ENCODE assay signal across 17 cellular contexts in genomic region chr2:176139621-176140020, GRCh38. TPM values are rescaled to one million over a fixed set of nuclear protein-coding genes. Genes with fewer than 3 reads are reported as not detected.
DNase-seq lines count a peak whose midpoint lies in the region; ATAC-seq and TF ChIP-seq lines count a peak whose summit lies in the region.
"Had no signal": no experiment of that assay in that cellular context is flagged by ENCODE, and none has a peak within 500 bp of the region (broad histone marks: within the 10 kb centered on the region; RNA-seq: fewer than 3 reads in every experiment).

No MANE protein-coding gene starts in this region.

- peaks cover 48% of the 10 kb centered on the region for H3K79me2 ChIP-seq in SK-N-SH (ENCODE audit: insufficient read depth)

- TF ChIP-seq POLR2A in stomach (IDR thresholded peaks at IDR 0.05) = no peak
- TF ChIP-seq POLR2A in GM18505 (IDR thresholded peaks at IDR 0.05; ENCODE audit: borderline replicate concordance, extremely low read depth, insufficient read depth, insufficient read length) = no peak

- ATAC-seq in GM18907 (IDR thresholded peaks at IDR 0.05; ENCODE audit: unreplicated experiment) = no peak
- no peak for ATAC-seq in GM18505 (IDR thresholded peaks at IDR 0.05; ENCODE audit: unreplicated experiment)

- DNase-seq in GM03348 (ENCODE audit: low spot score) (peak; percentile 74), SK-N-SH (peak; percentile 72), kidney epithelial cell (ENCODE audit: low read depth) (no peak), stomach (no peak), NCI-H1436 treated with DMSO at 0.1 percent for 48 hours (lab: John Stamatoyannopoulos, UW) (no peak)
- DNase-seq: activated CD4-positive, alpha-beta T cell treated with anti-CD3 and anti-CD28 coated beads, Interleukin-2, amount 50 U/mL, for 4 hours; activated gamma-delta T cell treated with Interleukin-2 at 50 U/mL for 16 hours; cerebellar nuclear complex; NCI-H1436; NCI-H526 treated with DMSO at 0.1 percent for 48 hours; stimulated activated CD4-positive, alpha-beta T cell treated with anti-CD3 and anti-CD28 coated beads, Interleukin-4, amount 100 ng/mL, for 4 hours; stimulated activated naive CD4-positive, alpha-beta T cell treated with Interleukin-2 at 50 U/mL for 16 hours; T1000 had no signal

- peak overlapping the region; percentile 96 for H3K4me2 ChIP-seq in SK-N-SH

- H3K27me3 ChIP-seq in SK-N-SH (ENCODE audit: insufficient read depth) = no peaks in the 10 kb centered on the region
- no peaks in the 10 kb centered on the region for H3K27me3 ChIP-seq in kidney epithelial cell (ENCODE audit: control insufficient read depth, insufficient read depth, low read length)
- peaks cover 21 to 99% (median 86%) of the 10 kb centered on the region in 3 donors for H3K27me3 ChIP-seq in stomach

- TF ChIP-seq CTCF in SK-N-SH (IDR thresholded peaks at IDR 0.05) = no peak
- no peak for TF ChIP-seq CTCF in kidney epithelial cell (IDR thresholded peaks at IDR 0.05; ENCODE audit: insufficient read depth, low read length, poor library complexity, severe bottlenecking)
- TF ChIP-seq CTCF in stomach (IDR thresholded peaks at IDR 0.05) = no peak

- H3K9me2 ChIP-seq in SK-N-SH = no peaks in the 10 kb centered on the region

- CTCF ChIA-PET in SK-N-SH (lab: Yijun Ruan, JAX) = interaction anchor here (0.6 to 26.1 kb wide), 48 partner anchors 9 to 1194 kb away, joined by 3 to 1047 read pairs (median 4); partner anchors contain the start of genes HOXD3, HOXD4 and HOXD9

- TF ChIP-seq EP300 in SK-N-SH (IDR thresholded peaks at IDR 0.05; ENCODE audit: borderline replicate concordance in 1 of 2, low read depth in 1 of 2, low read length in 1 of 2) (no peak), stomach (IDR thresholded peaks at IDR 0.05) (no peak)

- H2AFZ ChIP-seq in SK-N-SH (ENCODE audit: low read depth) = peak overlapping the region; percentile 94

- peak overlapping the region; percentile 94 for H3K9ac ChIP-seq in SK-N-SH

- no peaks in the 10 kb centered on the region for H4K20me1 ChIP-seq in SK-N-SH (ENCODE audit: insufficient read depth)

- intact Hi-C loops in stomach (cut with DNase I; ENCODE audit: low total_unique reads) = loop anchor here (5.0 kb wide), 2 partner anchors 313 to 503 kb away; no protein-coding TSS in a partner anchor

- H3K4me3 ChIP-seq in SK-N-SH (ENCODE audit: low read depth in 2 of 2, low read length in 1 of 2) = peak overlapping the region; percentile 83 to 86
- H3K4me3 ChIP-seq in kidney epithelial cell (ENCODE audit: low read depth, low read length) = peak overlapping the region; percentile 92
- H3K4me3 ChIP-seq in stomach = peak overlapping the region in 1 of 4 donors; percentile 7

- H3K36me3 ChIP-seq in SK-N-SH (replicated peaks in 1 of 2; ENCODE audit: control insufficient read depth in 1 of 2, insufficient read depth in 2 of 2, low read length in 1 of 2) (no peaks in the 10 kb centered on the region), kidney epithelial cell (ENCODE audit: control insufficient read depth, insufficient read depth, low read length) (no peaks in the 10 kb centered on the region), stomach (no peaks in the 10 kb centered on the region)
- H3K36me3 ChIP-seq: esophagus muscularis mucosa had no signal

- 33% methylated on average over 18 of the region's 25 CpGs for WGBS in SK-N-SH (ENCODE audit: low lambda C conversion rate)
- WGBS in stomach, 5 donors = 8 to 17% (median 12%) methylated on average over 24 to 25 of the region's 25 CpGs

- TF ChIP-seq RAD21 in SK-N-SH (IDR thresholded peaks at IDR 0.05; ENCODE audit: low read length) = no peak

- POLR2A ChIA-PET in SK-N-SH (lab: Yijun Ruan, JAX) = interaction anchor here (0.6 to 3.0 kb wide), 9 partner anchors 8 to 504 kb away, joined by 3 to 21 read pairs (median 4); no protein-coding TSS in a partner anchor

- no peaks in the 10 kb centered on the region for H3K9me3 ChIP-seq in SK-N-SH
- H3K9me3 ChIP-seq in stomach = peaks cover 0 to 5% (median 0%) of the 10 kb centered on the region in 4 donors
- H3K9me3 ChIP-seq: esophagus muscularis mucosa had no signal

- H3K4me1 ChIP-seq in SK-N-SH (ENCODE audit: control insufficient read depth in 1 of 2, insufficient read depth in 2 of 2, low read depth in 1 of 2, low read length in 1 of 2) = peaks cover 14 to 38% of the 10 kb centered on the region in 2 experiments
- peaks cover 11 to 42% (median 28%) of the 10 kb centered on the region in 4 donors for H3K4me1 ChIP-seq in stomach

- H3K27ac ChIP-seq in SK-N-SH (ENCODE audit: low read depth in 2 of 2, low read length in 1 of 2) = peak overlapping the region; percentile 63 to 92
- peak overlapping the region in 3 of 5 donors; percentile 19 to 71 (median 32) for H3K27ac ChIP-seq in stomach

- peaks cover 28% of the 10 kb centered on the region for H3F3A ChIP-seq in SK-N-SH (replicated peaks; ENCODE audit: insufficient read depth)

TF ChIP-seq in SK-N-SH, 30 proteins besides CTCF, POLR2A, EP300 and RAD21:
- peak; percentile 47 for TF ChIP-seq NRF1 (IDR thresholded peaks at IDR 0.05; ENCODE audit: low read depth, low read length)
- no peak for TF ChIP-seq IRF3 (IDR thresholded peaks at IDR 0.05; ENCODE audit: low read depth, low read length)

RNA-seq across cellular contexts. Expression of gene HOXD8, which starts 10.1 kb away (rescaled TPM):
- polyA plus RNA-seq in SK-N-SH (2012; rRNA removed) (6.4 and 8.2 TPM in 2 replicates), stomach (1 to 10 TPM in 2 of 3 donors, under 1 TPM in 1; 0.87 to 1.8 (median 1.7) TPM)
- 9.8 and 10.2 TPM in 2 replicates for polyA plus RNA-seq in SK-N-SH (2012; cell fraction: cytosol; rRNA removed)
- 3.2 and 5.0 TPM in 2 replicates for polyA plus RNA-seq in SK-N-SH (2012; cell fraction: nucleus; rRNA removed)
- total RNA-seq in kidney epithelial cell (18.1 and 22.5 TPM in 2 replicates), stomach (10 to 100 TPM in 1 of 5 donors, 1 to 10 TPM in 1, under 1 TPM in 1, not detected in 2; 0.58 to 15.9 (median 5.1) TPM)

RNA-seq across cellular contexts. Expression of gene HOXD4, which starts 11.7 kb away (rescaled TPM):
- 1.0 and 1.6 TPM in 2 replicates for polyA plus RNA-seq in SK-N-SH (2012; rRNA removed)
- polyA plus RNA-seq in SK-N-SH (2012; cell fraction: cytosol; rRNA removed) = 0.24 and 0.43 TPM in 2 replicates
- polyA plus RNA-seq in SK-N-SH (2012; cell fraction: nucleus; rRNA removed) = 11.1 and 13.3 TPM in 2 replicates
- 5.4 and 13.8 TPM in 2 replicates for total RNA-seq in kidney epithelial cell
- 1 to 10 TPM in 2 of 5 donors, not detected in 3; 2.4 to 9.6 TPM for total RNA-seq in stomach
- under 1 TPM in 2 of 3 donors, not detected in 1; 0.25 to 0.75 TPM for polyA plus RNA-seq in stomach
- total RNA-seq: K562 had no signal
- polyA plus RNA-seq: K562 had no signal

RNA-seq across cellular contexts. Expression of gene HOXD9, which starts 17.1 kb away (rescaled TPM):
- 3.6 and 4.8 TPM in 2 replicates for polyA plus RNA-seq in SK-N-SH (2012; rRNA removed)
- 4.2 and 5.0 TPM in 2 replicates for polyA plus RNA-seq in SK-N-SH (2012; cell fraction: cytosol; rRNA removed)
- polyA plus RNA-seq in SK-N-SH (2012; cell fraction: nucleus; rRNA removed) = 4.3 and 6.4 TPM in 2 replicates
- 11.6 and 12.2 TPM in 2 replicates for total RNA-seq in kidney epithelial cell
- total RNA-seq in stomach = under 1 TPM in 1 of 5 donors, not detected in 4; 0.18 TPM
- polyA plus RNA-seq in stomach = under 1 TPM; 0.31 to 0.76 (median 0.68) TPM
- total RNA-seq: K562 had no signal
- polyA plus RNA-seq: K562 had no signal

RNA-seq across cellular contexts. Expression of gene HOXD3, which starts 17.5 kb away (rescaled TPM):
- polyA plus RNA-seq in SK-N-SH (2012; rRNA removed) (0.80 and 0.81 TPM in 2 replicates), stomach (1 to 10 TPM in 1 of 3 donors, under 1 TPM in 2; 0.44 to 2.7 (median 0.78) TPM)
- 0.62 and 0.88 TPM in 2 replicates for polyA plus RNA-seq in SK-N-SH (2012; cell fraction: cytosol; rRNA removed)
- polyA plus RNA-seq in SK-N-SH (2012; cell fraction: nucleus; rRNA removed) = 1.4 and 3.9 TPM in 2 replicates
- total RNA-seq in kidney epithelial cell (5.4 and 9.2 TPM in 2 replicates), stomach (10 to 100 TPM in 1 of 5 donors, 1 to 10 TPM in 2, not detected in 2; 1.5 to 11.0 (median 2.5) TPM)
- total RNA-seq: K562 had no signal
- polyA plus RNA-seq: K562 had no signal

RNA-seq across cellular contexts. Expression of gene HOXD10, which starts 23.0 kb away (rescaled TPM):
- polyA plus RNA-seq in SK-N-SH (2012; rRNA removed) = 0.03 and 0.10 TPM in 2 replicates
- polyA plus RNA-seq in SK-N-SH (2012; cell fraction: cytosol; rRNA removed) = 0.04 TPM in 2 replicates
- 0.06 TPM in 1 of 2 replicates, not detected in the other for polyA plus RNA-seq in SK-N-SH (2012; cell fraction: nucleus; rRNA removed)
- 5.1 and 5.6 TPM in 2 replicates for total RNA-seq in kidney epithelial cell
- 1 to 10 TPM in 1 of 5 donors, not detected in 4; 2.6 TPM for total RNA-seq in stomach
- not detected for polyA plus RNA-seq in stomach
- total RNA-seq: K562 had no signal
- polyA plus RNA-seq: K562 had no signal

Comparison
In these comparisons a context has a peak if more than half of its experiments do, and no peak if none do; other contexts are left out.
1. DNase-seq: peak in GM03348 (single experiment) and SK-N-SH (single experiment); none in kidney epithelial cell (single experiment), stomach (single experiment) and NCI-H1436 treated with DMSO at 0.1 percent for 48 hours (single experiment).
2. RNA of gene HOXD9, which starts 17.1 kb away (total RNA-seq): 11.6 to 12.2 TPM in kidney epithelial cell; 0.18 TPM in stomach; every median in the first group is over 10 times any median in the second.